ENCODE assay signal across 11 cellular contexts in genomic region chr6:51257938-51258337, GRCh38.
"Had no signal": no experiment of that assay in that cellular context is flagged by ENCODE, and none has a peak within 500 bp of the region (broad histone marks: within the 10 kb centered on the region; RNA-seq: fewer than 3 reads in every experiment).

No MANE protein-coding gene starts in this region.

- H3K27ac Mint-ChIP-seq: GM23338, H9, HFFc6 had no signal

- H3K4me1 Mint-ChIP-seq: H9 had no signal

- H2AFZ ChIP-seq: GM23248, GM23338 had no signal

- H3K4me2 ChIP-seq: GM23338 had no signal

- ATAC-seq: GM23338, HCT116 had no signal

- H3K4me3 ChIP-seq: GM23248, GM23338, HAP-1 had no signal

- H3K4me1 ChIP-seq: HAP-1 had no signal

- H3K9ac ChIP-seq: GM23248 had no signal

- DNase-seq: GM23248, GOT3, H7, H9, HCEC 1CT, HFFc6 had no signal

- H3K9me3 Mint-ChIP-seq: GM23338, H9 had no signal

- H3K27ac ChIP-seq: GM23248 had no signal

- H3K9me3 ChIP-seq: HAP-1 had no signal

- H3K4me3 Mint-ChIP-seq: GM23338, H9, HFFc6 had no signal

- H3K36me3 ChIP-seq: HAP-1 had no signal

- FAIRE-seq: H1, H54 had no signal
